Comparison of ENCODE assay signal across 1 cellular context in the genomic region with DNA sequence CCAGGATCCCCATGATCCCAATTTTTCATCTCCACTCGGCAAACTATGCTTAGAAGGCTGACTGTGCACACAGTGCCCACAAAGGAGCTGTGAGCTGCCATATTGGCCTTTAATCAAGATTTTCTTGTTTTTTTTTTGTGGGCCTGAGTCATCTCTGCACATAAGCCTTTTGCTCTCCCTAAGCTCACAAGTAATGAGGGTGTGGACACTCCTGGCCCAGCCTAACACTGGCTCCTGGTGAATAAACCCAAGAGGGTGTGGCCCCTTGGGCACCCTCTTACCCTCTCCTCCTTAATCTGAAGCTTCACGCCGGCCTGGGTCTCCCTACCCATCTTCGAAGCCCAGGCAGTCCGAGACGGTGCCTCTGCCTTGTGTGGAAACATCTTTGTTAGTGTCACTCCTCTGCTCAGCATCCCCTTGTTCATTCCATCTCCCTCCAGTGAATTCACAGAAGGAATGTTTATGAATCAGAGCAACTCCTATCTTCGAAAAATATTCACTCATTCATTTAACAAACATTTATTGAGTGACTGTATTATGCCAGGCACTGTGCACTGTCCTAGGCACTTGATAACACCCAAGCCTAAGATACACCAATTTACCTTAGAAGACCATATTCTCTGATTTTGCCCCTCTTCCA.
TF ChIP-seq lines count a peak whose summit lies in the region.

No MANE protein-coding gene starts in this region.

TF ChIP-seq in H1, 55 proteins besides CTCF, POLR2A, EP300 and RAD21:
- no peak for TF ChIP-seq BACH1 (IDR thresholded peaks at IDR 0.05; ENCODE audit: low read length)
- no peak for TF ChIP-seq JUND (IDR thresholded peaks at IDR 0.05; ENCODE audit: low read length)
- TF ChIP-seq, protein P1, sequence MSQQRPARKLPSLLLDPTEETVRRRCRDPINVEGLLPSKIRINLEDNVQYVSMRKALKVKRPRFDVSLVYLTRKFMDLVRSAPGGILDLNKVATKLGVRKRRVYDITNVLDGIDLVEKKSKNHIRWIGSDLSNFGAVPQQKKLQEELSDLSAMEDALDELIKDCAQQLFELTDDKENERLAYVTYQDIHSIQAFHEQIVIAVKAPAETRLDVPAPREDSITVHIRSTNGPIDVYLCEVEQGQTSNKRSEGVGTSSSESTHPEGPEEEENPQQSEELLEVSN (IDR thresholded peaks at IDR 0.05) = no peak
- no peak for TF ChIP-seq BCL11A (IDR thresholded peaks at IDR 0.05; ENCODE audit: low read depth in 2 of 2, low read length in 2 of 2)
- no peak for TF ChIP-seq HDAC6 (IDR thresholded peaks at IDR 0.05; ENCODE audit: low read depth, low read length)
- no peak for TF ChIP-seq SP1 (IDR thresholded peaks at IDR 0.05; ENCODE audit: low read depth, low read length)
- TF ChIP-seq SRF (IDR thresholded peaks at IDR 0.05; ENCODE audit: low read depth, low read length) = no peak
- TF ChIP-seq FOSL1 (IDR thresholded peaks at IDR 0.05; ENCODE audit: insufficient read depth, low read depth, low read length) = no peak
- TF ChIP-seq SIN3A (conservative IDR thresholded peaks at IDR 0.05 in 1 of 2, IDR thresholded peaks at IDR 0.05 in 1 of 2; ENCODE audit: low read depth in 1 of 2, low read length in 2 of 2) = no peak
- no peak for TF ChIP-seq RFX5 (IDR thresholded peaks at IDR 0.05; ENCODE audit: borderline replicate concordance, low read depth, low read length)
- TF ChIP-seq CBX5 (IDR thresholded peaks at IDR 0.05; ENCODE audit: low read depth, low read length) = no peak
- TF ChIP-seq KDM5A (IDR thresholded peaks at IDR 0.05; ENCODE audit: low read length) = no peak
- no peak for TF ChIP-seq GTF2F1 (IDR thresholded peaks at IDR 0.05; ENCODE audit: borderline replicate concordance, low read depth, low read length)
